Comparison of ENCODE assay signal across 26 cellular contexts in the genomic region with DNA sequence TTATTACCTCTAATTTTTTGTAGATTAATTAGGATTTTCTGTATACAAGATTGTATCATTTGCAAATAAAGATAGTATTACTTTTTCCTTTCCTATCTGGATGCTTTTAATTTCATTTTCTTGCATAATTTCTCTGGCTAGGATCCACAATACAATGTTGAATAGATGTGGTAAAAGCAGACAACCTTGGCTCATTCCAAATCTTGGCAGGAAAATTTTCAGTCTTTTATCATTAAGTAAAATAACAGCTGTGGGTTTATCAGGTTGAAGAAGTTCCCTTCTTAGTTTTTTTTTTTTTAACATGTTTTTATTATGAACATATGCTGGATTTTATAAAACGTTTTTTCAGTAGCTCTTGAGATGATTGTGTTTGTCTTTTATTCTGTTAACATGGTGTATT.
"Had no signal": no experiment of that assay in that cellular context is flagged by ENCODE, and none has a peak within 500 bp of the region (broad histone marks: within the 10 kb centered on the region; RNA-seq: fewer than 3 reads in every experiment).

No MANE protein-coding gene starts in this region.

- H3K9me3 ChIP-seq: suprapubic skin, testis, thoracic aorta, thyroid gland, tibial artery, tibial nerve, transverse colon, upper lobe of left lung, upper lobe of right lung, uterus, vagina had no signal

- H3K4me1 ChIP-seq: stomach, suprapubic skin, testis, thyroid gland, tibial artery, tibial nerve, transverse colon, upper lobe of left lung, upper lobe of right lung, uterus, vagina had no signal

- H3K36me3 ChIP-seq: stomach, suprapubic skin, thoracic aorta, thyroid gland, tibial artery, tibial nerve, transverse colon, upper lobe of left lung, upper lobe of right lung, uterus, vagina had no signal

- H3K4me3 ChIP-seq: stomach, suprapubic skin, testis, thoracic aorta, thyroid gland, tibial artery, tibial nerve, transverse colon, upper lobe of left lung, upper lobe of right lung, uterus, vagina had no signal

- H3K27ac ChIP-seq: stomach, suprapubic skin, testis, thoracic aorta, thyroid gland, tibial artery, tibial nerve, transverse colon, upper lobe of left lung, upper lobe of right lung, uterus, vagina had no signal

- ATAC-seq: stimulated activated effector memory CD8-positive, alpha-beta T cell treated with anti-CD3 and anti-CD28 coated beads, Interleukin-12 subunit alpha, Interleukin-12 subunit beta, amount 100 ng/mL, for 72 hours; stimulated activated memory B cell treated with anti-CD40 and anti-IgM and Interleukin-4, amounts not matched to agents 10 μg/mL and 1 μg/mL and 100 μg/mL, for 72 hours; stimulated activated naive B cell treated with anti-CD40 and anti-IgM and Interleukin-4, amounts not matched to agents 10 μg/mL and 1 μg/mL and 100 μg/mL, for 72 hours; stimulated activated naive CD8-positive, alpha-beta T cell treated with anti-CD3 and anti-CD28 coated beads, Interleukin-15, amount 100 ng/mL, for 72 hours; stimulated activated naive CD8-positive, alpha-beta T cell treated with anti-CD3 and anti-CD28 coated beads, Interleukin-15, Interleukin-2, amounts not matched to agents 100 U/mL and 50 U/mL, for 24 hours; upper lobe of right lung had no signal

- DNase-seq: stimulated activated CD4-positive, alpha-beta T cell treated with anti-CD3 and anti-CD28 coated beads, Interleukin-2, amount 100 ng/mL, for 48 hours; stimulated activated CD4-positive, alpha-beta T cell treated with anti-CD3 and anti-CD28 coated beads, Interleukin-4, amount 100 ng/mL, for 1 hour; stimulated activated CD4-positive, alpha-beta T cell treated with anti-CD3 and anti-CD28 coated beads, Interleukin-4, amount 100 ng/mL, for 24 hours; stimulated activated CD4-positive, alpha-beta T cell treated with anti-CD3 and anti-CD28 coated beads, Interleukin-4, amount 100 ng/mL, for 4 hours; stimulated activated CD8-positive, alpha-beta memory T cell treated with anti-CD3 and anti-CD28 coated beads, Interleukin-4, amount 100 ng/mL, for 48 hours; stimulated activated naive B cell treated with anti-CD40 and anti-IgM and Interleukin-4, amounts not matched to agents 10 μg/mL and 1 μg/mL and 100 μg/mL, for 72 hours; stimulated activated naive CD4-positive, alpha-beta T cell; stimulated activated naive CD4-positive, alpha-beta T cell treated with Interleukin-2 at 50 U/mL for 16 hours; stimulated activated naive CD8-positive, alpha-beta T cell treated with anti-CD3 and anti-CD28 coated beads, Interleukin-15, amount 100 ng/mL, for 72 hours; stimulated activated naive CD8-positive, alpha-beta T cell treated with anti-CD3 and anti-CD28 coated beads, Interleukin-15, Interleukin-2, amounts not matched to agents 100 U/mL and 50 U/mL, for 24 hours; stomach; substantia nigra; testis; thyroid gland; tibial artery; transverse colon; trophoblast cell; upper lobe of left lung; upper lobe of right lung; uterus had no signal

- H3K27me3 ChIP-seq: stomach, suprapubic skin, testis, thyroid gland, tibial artery, tibial nerve, transverse colon, upper lobe of left lung, upper lobe of right lung, vagina had no signal
